Comparison of ENCODE assay signal across 14 cellular contexts in genomic region chr2:188303363-188304031, GRCh38. TPM values are rescaled to one million over a fixed set of nuclear protein-coding genes. Genes with fewer than 3 reads are reported as not detected.
DNase-seq lines count a peak whose midpoint lies in the region; ATAC-seq and TF ChIP-seq lines count a peak whose summit lies in the region.
"Had no signal": no experiment of that assay in that cellular context is flagged by ENCODE, and none has a peak within 500 bp of the region (broad histone marks: within the 10 kb centered on the region; RNA-seq: fewer than 3 reads in every experiment).

No MANE protein-coding gene starts in this region.

- intact Hi-C loops in body of pancreas (cut with DNase I), result no loop called here

- DNase-seq in A172 (ENCODE audit: low spot score), result peak; percentile 92
- DNase-seq in HFFc6, result peak; percentile 82
- no peak for DNase-seq in body of pancreas
- no peak for DNase-seq in natural killer cell treated with Interleukin-12 subunit alpha and Interleukin-12 subunit beta and Interleukin-15 and Interleukin-18, amount 100 ng/mL, for 72 hours (ENCODE audit: low spot score)
- DNase-seq in left lobe of liver (ENCODE audit: low spot score), result no peak
- DNase-seq in erythroblast (lab: John Stamatoyannopoulos, UW), result no peak
- DNase-seq: central memory CD4-positive, alpha-beta T cell; hippocampal formation; NCI-H510A treated with DMSO at 0.1 percent for 48 hours; T-helper 9 cell; testis had no signal

- TF ChIP-seq CTCF in HFFc6 (IDR thresholded peaks at IDR 0.05) (no peak), body of pancreas (IDR thresholded peaks at IDR 0.05) (no peak)

- H3K4me3 Mint-ChIP-seq in HFFc6, result peak overlapping the region; percentile 59
- no peak overlapping the region for H3K4me3 Mint-ChIP-seq in natural killer cell treated with Interleukin-12 subunit alpha and Interleukin-12 subunit beta and Interleukin-15 and Interleukin-18, amount 100 ng/mL, for 72 hours

- peak overlapping the region; percentile 68 for H3K27ac Mint-ChIP-seq in HFFc6
- no peak overlapping the region for H3K27ac Mint-ChIP-seq in natural killer cell treated with Interleukin-12 subunit alpha and Interleukin-12 subunit beta and Interleukin-15 and Interleukin-18, amount 100 ng/mL, for 72 hours

- no peaks in the 10 kb centered on the region for H3K27me3 ChIP-seq in body of pancreas
- H3K27me3 ChIP-seq in iPS-18a (ENCODE audit: control insufficient read depth, insufficient read depth, low read length), result no peaks in the 10 kb centered on the region
- H3K27me3 ChIP-seq: neutrophil, testis had no signal

- no peak for TF ChIP-seq POLR2A in body of pancreas (IDR thresholded peaks at IDR 0.05)
- TF ChIP-seq POLR2A in erythroblast (IDR thresholded peaks at IDR 0.05; ENCODE audit: low read length), result no peak

- ATAC-seq in body of pancreas, result peak; percentile 66
- ATAC-seq in GM19452 (IDR thresholded peaks at IDR 0.05; ENCODE audit: unreplicated experiment), result no peak
- ATAC-seq in natural killer cell treated with Interleukin-12 subunit alpha and Interleukin-12 subunit beta and Interleukin-15 and Interleukin-18, amount 100 ng/mL, for 72 hours, result no peak
- ATAC-seq in left lobe of liver, result no peak

- peak overlapping the region in 1 of 4 donors; percentile 25 for H3K27ac ChIP-seq in body of pancreas
- peak overlapping the region; percentile 78 for H3K27ac ChIP-seq in iPS-18a (ENCODE audit: low read length)
- H3K27ac ChIP-seq: neutrophil, testis had no signal

- no peak overlapping the region for H3K4me3 ChIP-seq in body of pancreas
- peak overlapping the region; percentile 25 for H3K4me3 ChIP-seq in iPS-18a (ENCODE audit: low read length)
- H3K4me3 ChIP-seq: testis had no signal

- no peaks in the 10 kb centered on the region for H3K9me3 ChIP-seq in body of pancreas
- peaks cover 2% of the 10 kb centered on the region for H3K9me3 ChIP-seq in iPS-18a (ENCODE audit: control insufficient read depth, low read depth, low read length)
- H3K9me3 ChIP-seq: neutrophil, testis had no signal

- H3K9ac ChIP-seq in iPS-18a (ENCODE audit: low read length), result peak overlapping the region; percentile 17

- H3K36me3 Mint-ChIP-seq in HFFc6 (ENCODE audit: low read depth), result peaks cover 26% of the 10 kb centered on the region
- H3K36me3 Mint-ChIP-seq in natural killer cell treated with Interleukin-12 subunit alpha and Interleukin-12 subunit beta and Interleukin-15 and Interleukin-18, amount 100 ng/mL, for 72 hours, result no peaks in the 10 kb centered on the region

- whole genome bisulfite sequencing in body of pancreas, 2 donors, result 87 to 98% methylated on average over 2 of the region's 2 CpGs

- peaks cover 5% of the 10 kb centered on the region for H3K9me3 Mint-ChIP-seq in HFFc6
- H3K9me3 Mint-ChIP-seq in natural killer cell treated with Interleukin-12 subunit alpha and Interleukin-12 subunit beta and Interleukin-15 and Interleukin-18, amount 100 ng/mL, for 72 hours, result peaks cover 14% of the 10 kb centered on the region

- H3K27me3 Mint-ChIP-seq in HFFc6 (ENCODE audit: insufficient read depth), result peaks cover 1% of the 10 kb centered on the region; the same call in 1 of the 2 replicates
- no peaks in the 10 kb centered on the region for H3K27me3 Mint-ChIP-seq in natural killer cell treated with Interleukin-12 subunit alpha and Interleukin-12 subunit beta and Interleukin-15 and Interleukin-18, amount 100 ng/mL, for 72 hours

- H3K4me1 ChIP-seq in body of pancreas (peaks cover 13% of the 10 kb centered on the region), iPS-18a (ENCODE audit: control insufficient read depth, low read depth, low read length) (peaks cover 70% of the 10 kb centered on the region)
- H3K4me1 ChIP-seq: testis had no signal

- H3K36me3 ChIP-seq in body of pancreas (replicated peaks in 1 of 2; ENCODE audit: insufficient read depth in 1 of 2, low read depth in 2 of 2) (no peaks in the 10 kb centered on the region), iPS-18a (ENCODE audit: control insufficient read depth, low read depth, low read length) (no peaks in the 10 kb centered on the region)
- H3K36me3 ChIP-seq: neutrophil had no signal

- peaks cover 70% of the 10 kb centered on the region for H3K4me1 Mint-ChIP-seq in HFFc6 (ENCODE audit: low read depth)
- no peaks in the 10 kb centered on the region for H3K4me1 Mint-ChIP-seq in natural killer cell treated with Interleukin-12 subunit alpha and Interleukin-12 subunit beta and Interleukin-15 and Interleukin-18, amount 100 ng/mL, for 72 hours (ENCODE audit: low read depth in 2 of 2)

RNA-seq across cellular contexts. Expression of gene GULP1, which starts 11.8 kb away (rescaled TPM):
- total RNA-seq in A172 (2014; rRNA removed; shearing (Covaris generic)), result 234 and 320 TPM in 2 replicates
- total RNA-seq in HFFc6 (2021; fragmentation: NEBNext Ultra II Directional; extraction: Animal tissue kit (Norgen Biotek cat#: 25700)), result 10 to 100 TPM; 33.3 to 76.1 (median 63.9) TPM
- total RNA-seq in body of pancreas (10 to 100 TPM; 24.7 to 50.3 TPM), left lobe of liver (1.2 TPM)
- not detected for total RNA-seq in natural killer cell treated with Interleukin-12 subunit alpha and Interleukin-12 subunit beta and Interleukin-15 and Interleukin-18, amount 100 ng/mL, for 72 hours

Comparison
In these comparisons a context has a peak if more than half of its experiments do, and no peak if none do; other contexts are left out.
1. DNase-seq: peak in A172 (single experiment) and HFFc6 (single experiment); none in body of pancreas (0 of 4), natural killer cell treated with Interleukin-12 subunit alpha and Interleukin-12 subunit beta and Interleukin-15 and Interleukin-18, amount 100 ng/mL, for 72 hours (single experiment), left lobe of liver (single experiment) and erythroblast (0 of 2).
2. RNA of gene GULP1, which starts 11.8 kb away (total RNA-seq): 234 to 320 TPM in A172, 33.3 to 76.1 TPM in HFFc6 and 24.7 to 50.3 TPM in body of pancreas; 1.2 TPM in left lobe of liver (single experiment) and not detected in natural killer cell treated with Interleukin-12 subunit alpha and Interleukin-12 subunit beta and Interleukin-15 and Interleukin-18, amount 100 ng/mL, for 72 hours; every median in the first group is over 10 times any median in the second.